1 cellular context compared by ENCODE assay signal in genomic region chr2:159224061-159224813, GRCh38.
TF ChIP-seq lines count a peak whose summit lies in the region.

No MANE protein-coding gene starts in this region.

TF ChIP-seq in K562, 482 proteins besides CTCF, POLR2A, EP300 and RAD21 (continued from another document):
- TF ChIP-seq ATF4 (CRISPR knock-in tag; IDR thresholded peaks at IDR 0.05) (no peak), POLR3G (IDR thresholded peaks at IDR 0.05; ENCODE audit: extremely low read depth, insufficient read length, insufficient replicate concordance) (no peak), ZBTB11 (CRISPR knock-in tag; IDR thresholded peaks at IDR 0.05) (no peak), MIER1 (IDR thresholded peaks at IDR 0.05; ENCODE audit: low read depth) (no peak), RBBP5 (IDR thresholded peaks at IDR 0.05; ENCODE audit: borderline replicate concordance, insufficient read depth, low read length, poor library complexity, severe bottlenecking) (no peak), SMAD1 (IDR thresholded peaks at IDR 0.05; ENCODE audit: low read depth, low read length, partially characterized antibody) (no peak), MAZ (CRISPR knock-in tag; conservative IDR thresholded peaks at IDR 0.05 in 1 of 2, IDR thresholded peaks at IDR 0.05 in 1 of 2) (no peak), TFAP4 (CRISPR knock-in tag; IDR thresholded peaks at IDR 0.05; ENCODE audit: borderline replicate concordance) (0 out of 2 replicates have a peak, but pooled peaks have one; percentile 25)
